ENCODE assay signal across 15 cellular contexts in genomic region chr9:36834736-36835135, GRCh38.
"Had no signal": no experiment of that assay in that cellular context is flagged by ENCODE, and none has a peak within 500 bp of the region (broad histone marks: within the 10 kb centered on the region; RNA-seq: fewer than 3 reads in every experiment).

No MANE protein-coding gene starts in this region.

- H3K36me3 Mint-ChIP-seq: activated CD8-positive, alpha-beta memory T cell treated with anti-CD3 and anti-CD28 coated beads, Interleukin-2, amount 10 ng/mL, durations not matched to agents 7 days and 5 days; immature natural killer cell had no signal

- H3K9me3 Mint-ChIP-seq: activated naive CD8-positive, alpha-beta T cell treated with anti-CD3 and anti-CD28 coated beads, Interleukin-2, amount 50 U/mL, for 24 hours; activated T-cell treated with anti-CD3 and anti-CD28 coated beads, Interleukin-2, amount 50 U/mL, for 24 hours; immature natural killer cell; nephron had no signal

- H3K4me1 Mint-ChIP-seq: activated CD8-positive, alpha-beta memory T cell treated with anti-CD3 and anti-CD28 coated beads, Interleukin-2, amount 10 ng/mL, durations not matched to agents 7 days and 5 days; activated naive CD8-positive, alpha-beta T cell treated with anti-CD3 and anti-CD28 coated beads, Interleukin-2, amount 50 U/mL, for 24 hours; immature natural killer cell had no signal

- ATAC-seq: activated CD4-positive, CD25-positive, alpha-beta regulatory T cell treated with anti-CD3 and anti-CD28 coated beads, Interleukin-2, amount 50 U/mL, for 24 hours; activated CD8-positive, alpha-beta memory T cell treated with anti-CD3 and anti-CD28 coated beads, Interleukin-2, amount 10 ng/mL, durations not matched to agents 7 days and 5 days; activated naive CD8-positive, alpha-beta T cell treated with anti-CD3 and anti-CD28 coated beads, Interleukin-2, amount 50 U/mL, for 24 hours; left colon had no signal

- H3K27ac Mint-ChIP-seq: activated CD8-positive, alpha-beta memory T cell treated with anti-CD3 and anti-CD28 coated beads, Interleukin-2, amount 10 ng/mL, durations not matched to agents 7 days and 5 days; activated naive CD8-positive, alpha-beta T cell treated with anti-CD3 and anti-CD28 coated beads, Interleukin-2, amount 50 U/mL, for 24 hours; activated T-cell treated with anti-CD3 and anti-CD28 coated beads, Interleukin-2, amount 50 U/mL, for 24 hours; immature natural killer cell; nephron had no signal

- H3K36me3 ChIP-seq: esophagus muscularis mucosa, tibial artery had no signal

- H3K9me3 ChIP-seq: esophagus muscularis mucosa, mucosa of descending colon, tibial artery had no signal

- DNase-seq: activated CD4-positive, alpha-beta T cell treated with anti-CD3 and anti-CD28 coated beads, Interleukin-2, amount 50 U/mL, for 4 hours; activated CD8-positive, alpha-beta memory T cell treated with anti-CD3 and anti-CD28 coated beads, Interleukin-2, amount 10 ng/mL, durations not matched to agents 7 days and 5 days; activated naive CD4-positive, alpha-beta T cell; activated naive CD8-positive, alpha-beta T cell treated with anti-CD3 and anti-CD28 coated beads, Interleukin-2, amount 50 U/mL, for 24 hours; activated T-cell treated with anti-CD3 and anti-CD28 coated beads, Interleukin-2, amount 50 U/mL, for 24 hours; glutamatergic neuron; immature natural killer cell; left colon; mucosa of descending colon; stimulated activated CD4-positive, alpha-beta T cell treated with anti-CD3 and anti-CD28 coated beads, Interleukin-15, amount 100 ng/mL, for 24 hours; stimulated activated CD4-positive, alpha-beta T cell treated with anti-CD3 and anti-CD28 coated beads, Interleukin-4, amount 100 ng/mL, for 24 hours had no signal

- H3K4me1 ChIP-seq: esophagus muscularis mucosa, tibial artery had no signal

- H3K4me3 ChIP-seq: esophagus muscularis mucosa, mucosa of descending colon, tibial artery had no signal

- H3K27me3 ChIP-seq: esophagus muscularis mucosa, tibial artery had no signal

- H3K4me3 Mint-ChIP-seq: activated CD8-positive, alpha-beta memory T cell treated with anti-CD3 and anti-CD28 coated beads, Interleukin-2, amount 10 ng/mL, durations not matched to agents 7 days and 5 days; activated naive CD8-positive, alpha-beta T cell treated with anti-CD3 and anti-CD28 coated beads, Interleukin-2, amount 50 U/mL, for 24 hours; activated T-cell treated with anti-CD3 and anti-CD28 coated beads, Interleukin-2, amount 50 U/mL, for 24 hours; immature natural killer cell; nephron had no signal

- H3K27ac ChIP-seq: esophagus muscularis mucosa, tibial artery had no signal
